30 cellular contexts compared by ENCODE assay signal in genomic region chr7:88818552-88818951, GRCh38. TPM values are rescaled to one million over a fixed set of nuclear protein-coding genes. Genes with fewer than 3 reads are reported as not detected.
"Had no signal": no experiment of that assay in that cellular context is flagged by ENCODE, and none has a peak within 500 bp of the region (broad histone marks: within the 10 kb centered on the region; RNA-seq: fewer than 3 reads in every experiment).

No MANE protein-coding gene starts in this region.

- H3K27me3 ChIP-seq: ascending aorta, cardiac muscle cell had no signal

- ATAC-seq: activated CD8-positive, alpha-beta memory T cell treated with anti-CD3 and anti-CD28 coated beads, Interleukin-2, amount 10 ng/mL, durations not matched to agents 7 days and 5 days; activated CD8-positive, alpha-beta T cell treated with anti-CD3 and anti-CD28 coated beads, Interleukin-2, amount 10 ng/mL, durations not matched to agents 7 days and 5 days; activated naive CD8-positive, alpha-beta T cell treated with anti-CD3 and anti-CD28 coated beads, Interleukin-2, amount 50 U/mL, for 24 hours had no signal

- H3K4me3 ChIP-seq: ascending aorta, cardiac muscle cell had no signal

- DNase-seq: activated B cell treated with CpG ODN at 0.5 μM for 24 hours; activated CD4-positive, alpha-beta memory T cell treated with anti-CD3 and anti-CD28 coated beads for 36 hours; activated CD4-positive, alpha-beta T cell treated with anti-CD3 and anti-CD28 coated beads for 4 hours; activated CD4-positive, alpha-beta T cell treated with anti-CD3 and anti-CD28 coated beads, Interleukin-2, amount 10 ng/mL, durations not matched to agents 24 days and 14 days; activated CD4-positive, alpha-beta T cell treated with anti-CD3 and anti-CD28 coated beads, Interleukin-2, amount 50 U/mL, for 1 hour; activated CD4-positive, alpha-beta T cell treated with anti-CD3 and anti-CD28 coated beads, Interleukin-2, amount 50 U/mL, for 4 hours; activated CD4-positive, CD25-positive, alpha-beta regulatory T cell treated with anti-CD3 and anti-CD28 coated beads, Interleukin-2, amount 50 U/mL, for 72 hours; activated CD8-positive, alpha-beta memory T cell treated with anti-CD3 and anti-CD28 coated beads for 24 hours; activated CD8-positive, alpha-beta memory T cell treated with anti-CD3 and anti-CD28 coated beads, Interleukin-2, amount 10 ng/mL, durations not matched to agents 7 days and 5 days; activated CD8-positive, alpha-beta memory T cell treated with anti-CD3 and anti-CD28 coated beads, Interleukin-2, amount 50 U/mL, for 48 hours; activated CD8-positive, alpha-beta T cell treated with anti-CD3 and anti-CD28 coated beads, Interleukin-2, amount 10 ng/mL, durations not matched to agents 7 days and 5 days; activated effector memory CD4-positive, alpha-beta T cell treated with Interleukin-2 at 50 U/mL for 16 hours; activated gamma-delta T cell; activated naive CD4-positive, alpha-beta T cell treated with anti-CD3 and anti-CD28 coated beads, Interleukin-2, amount 10 ng/mL, durations not matched to agents 7 days and 5 days; activated naive CD4-positive, alpha-beta T cell treated with Interleukin-2 at 50 U/mL for 16 hours; activated naive CD8-positive, alpha-beta T cell treated with anti-CD3 and anti-CD28 coated beads, Interleukin-2, amount 10 ng/mL, durations not matched to agents 7 days and 5 days; activated naive CD8-positive, alpha-beta T cell treated with anti-CD3 and anti-CD28 coated beads, Interleukin-2, amount 50 U/mL, for 24 hours; activated T-cell treated with anti-CD3 and anti-CD28 coated beads, Interleukin-2, amount 50 U/mL, for 24 hours; activated T-cell treated with anti-CD3 and anti-CD28 coated beads, Interleukin-2, amount 50 U/mL, for 48 hours; amygdala; anterior cingulate cortex; caudate nucleus; cerebellar nuclear complex; T-helper 2 cell; T-helper 9 cell had no signal

- H3K36me3 ChIP-seq: ascending aorta, cardiac muscle cell had no signal

RNA-seq across cellular contexts. Expression of gene TEX47, which starts 23.0 kb away (rescaled TPM):
- total RNA-seq: activated B cell treated with CpG ODN at 0.5 μM for 24 hours; activated CD4-positive, alpha-beta memory T cell treated with anti-CD3 and anti-CD28 coated beads for 36 hours; activated CD4-positive, alpha-beta T cell treated with anti-CD3 and anti-CD28 coated beads, Interleukin-2, amount 10 ng/mL, durations not matched to agents 24 days and 14 days; activated CD8-positive, alpha-beta memory T cell treated with anti-CD3 and anti-CD28 coated beads, Interleukin-2, amount 10 ng/mL, durations not matched to agents 7 days and 5 days; activated CD8-positive, alpha-beta T cell treated with anti-CD3 and anti-CD28 coated beads, Interleukin-2, amount 10 ng/mL, durations not matched to agents 7 days and 5 days; activated naive CD8-positive, alpha-beta T cell treated with anti-CD3 and anti-CD28 coated beads, Interleukin-2, amount 10 ng/mL, durations not matched to agents 7 days and 5 days; activated T-helper 2 cell treated with anti-CD3 and anti-CD28 coated beads, Interferon-gamma antibody, Interleukin-2, Interleukin-4, amounts not matched to agents 10 μg/mL and 5 μg/mL and 100 μg/mL, durations not matched to agents 14 hours and 24 hours and 36 hours; ascending aorta; bronchial epithelial cell; cardiac muscle cell; chondrocyte had no signal

RNA-seq across cellular contexts. Expression of gene ZNF804B, which starts 59.1 kb away (rescaled TPM):
- total RNA-seq: activated B cell treated with CpG ODN at 0.5 μM for 24 hours; activated CD4-positive, alpha-beta memory T cell treated with anti-CD3 and anti-CD28 coated beads for 36 hours; activated CD4-positive, alpha-beta T cell treated with anti-CD3 and anti-CD28 coated beads, Interleukin-2, amount 10 ng/mL, durations not matched to agents 24 days and 14 days; activated CD8-positive, alpha-beta memory T cell treated with anti-CD3 and anti-CD28 coated beads, Interleukin-2, amount 10 ng/mL, durations not matched to agents 7 days and 5 days; activated CD8-positive, alpha-beta T cell treated with anti-CD3 and anti-CD28 coated beads, Interleukin-2, amount 10 ng/mL, durations not matched to agents 7 days and 5 days; activated naive CD8-positive, alpha-beta T cell treated with anti-CD3 and anti-CD28 coated beads, Interleukin-2, amount 10 ng/mL, durations not matched to agents 7 days and 5 days; activated T-helper 2 cell treated with anti-CD3 and anti-CD28 coated beads, Interferon-gamma antibody, Interleukin-2, Interleukin-4, amounts not matched to agents 10 μg/mL and 5 μg/mL and 100 μg/mL, durations not matched to agents 14 hours and 24 hours and 36 hours; ascending aorta; bronchial epithelial cell; chondrocyte had no signal
